Comparison of ENCODE assay signal across 19 cellular contexts in genomic region chr1:118716775-118717174, GRCh38.
DNase-seq lines count a peak whose midpoint lies in the region; ATAC-seq, FAIRE-seq and TF ChIP-seq lines count a peak whose summit lies in the region.
"Had no signal": no experiment of that assay in that cellular context is flagged by ENCODE, and none has a peak within 500 bp of the region (broad histone marks: within the 10 kb centered on the region; RNA-seq: fewer than 3 reads in every experiment).

No MANE protein-coding gene starts in this region.

- no peak overlapping the region for H3K9ac ChIP-seq in K562 (ENCODE audit: insufficient read depth in 1 of 2, low read depth in 2 of 2, low read length in 2 of 2)
- no peak overlapping the region for H3K9ac ChIP-seq in liver (ENCODE audit: low read depth in 1 of 2, low read length in 2 of 2)
- no peak overlapping the region for H3K9ac ChIP-seq in Karpas-422 (ENCODE audit: low read length)

- H3K9me3 ChIP-seq in K562 (replicated peaks; ENCODE audit: control insufficient read depth, insufficient read depth, low read depth, low read length) (no peaks in the 10 kb centered on the region; the same call in 1 of the 2 replicates), liver (ENCODE audit: control insufficient read depth in 4 of 4, low read length in 3 of 4) (no peaks in the 10 kb centered on the region), Karpas-422 (ENCODE audit: low read length) (no peaks in the 10 kb centered on the region)

- no peaks in the 10 kb centered on the region for H3F3A ChIP-seq in GM23338 (replicated peaks; ENCODE audit: low read depth)

- H3K79me2 ChIP-seq in GM23338 (replicated peaks; ENCODE audit: insufficient read depth) (no peaks in the 10 kb centered on the region), K562 (ENCODE audit: control insufficient read depth, insufficient read depth, low read length) (no peaks in the 10 kb centered on the region), Karpas-422 (ENCODE audit: low read length) (no peaks in the 10 kb centered on the region)

- CTCF ChIA-PET in K562 (lab: Yijun Ruan, JAX; ENCODE audit: low intra/inter-chr PET ratio), result no interaction called here

- 0% methylated on average over 1 of the region's 1 CpG for WGBS in K562 (ENCODE audit: insufficient coverage, low coverage, missing lambda C conversion rate)
- 81% methylated on average over 1 of the region's 1 CpG for WGBS in liver

- ATAC-seq in GM23338, result no peak
- no peak for ATAC-seq in K562
- ATAC-seq: naive thymus-derived CD8-positive, alpha-beta T cell had no signal

- H4K20me1 ChIP-seq in GM23338 (replicated peaks; ENCODE audit: insufficient read depth) (no peaks in the 10 kb centered on the region), K562 (replicated peaks; ENCODE audit: control insufficient read depth, insufficient read depth, low read length) (no peaks in the 10 kb centered on the region), Karpas-422 (ENCODE audit: insufficient read depth, low read depth, low read length) (no peaks in the 10 kb centered on the region)

- H3K27ac ChIP-seq in GM23338 (ENCODE audit: low read depth) (no peak overlapping the region), K562 (ENCODE audit: extremely low read depth, low read depth, low read length) (no peak overlapping the region), liver (ENCODE audit: low read depth in 1 of 2, low read length in 2 of 2) (no peak overlapping the region), Karpas-422 (ENCODE audit: low read length) (no peak overlapping the region)

- H3K27ac Mint-ChIP-seq in GM23338, result no peak overlapping the region
- H3K27ac Mint-ChIP-seq: activated naive CD4-positive, alpha-beta T cell treated with anti-CD3 and anti-CD28 coated beads for 36 hours; naive thymus-derived CD8-positive, alpha-beta T cell; T-helper 1 cell treated with Interleukin-12 subunit alpha and Interleukin-12 subunit beta and Interleukin-4 antibody, amounts not matched to agents 30 μg/mL and 1 μg/mL, for 36 hours had no signal

- H2AFZ ChIP-seq in GM23338 (no peak overlapping the region), K562 (ENCODE audit: low read depth, low read length) (no peak overlapping the region), Karpas-422 (ENCODE audit: low read length) (no peak overlapping the region)

- H3K27me3 ChIP-seq in GM23338 (ENCODE audit: insufficient read depth) (no peaks in the 10 kb centered on the region), K562 (ENCODE audit: control insufficient read depth in 2 of 2, insufficient read depth in 2 of 2, low read length in 2 of 2) (no peaks in the 10 kb centered on the region), liver (ENCODE audit: control insufficient read depth in 4 of 4, insufficient read depth in 4 of 4, low read length in 3 of 4) (no peaks in the 10 kb centered on the region), Karpas-422 (ENCODE audit: low read length) (no peaks in the 10 kb centered on the region)

- FAIRE-seq in K562 (lab: Jason Lieb, UNC) (no peak), RCC 7860 (lab: Jason Lieb, UNC) (no peak)

- no peaks in the 10 kb centered on the region for H3K4me1 ChIP-seq in GM23338 (ENCODE audit: insufficient read depth)
- no peaks in the 10 kb centered on the region for H3K4me1 ChIP-seq in K562 (replicated peaks in 1 of 2; ENCODE audit: control insufficient read depth in 2 of 2, insufficient read depth in 2 of 2, low read length in 2 of 2)
- no peaks in the 10 kb centered on the region for H3K4me1 ChIP-seq in liver (ENCODE audit: control insufficient read depth in 4 of 4, insufficient read depth in 4 of 4, low read length in 3 of 4)
- H3K4me1 ChIP-seq in Karpas-422 (ENCODE audit: low read length), result no peaks in the 10 kb centered on the region

- no peak overlapping the region for H3K4me2 ChIP-seq in GM23338
- H3K4me2 ChIP-seq in K562 (ENCODE audit: insufficient read depth, low read length), result no peak overlapping the region
- no peak overlapping the region for H3K4me2 ChIP-seq in Karpas-422 (ENCODE audit: low read depth, low read length, poor library complexity, severe bottlenecking)

- H3K36me3 ChIP-seq in GM23338 (ENCODE audit: insufficient read depth) (no peaks in the 10 kb centered on the region), K562 (ENCODE audit: control insufficient read depth, insufficient read depth, low read length) (no peaks in the 10 kb centered on the region), liver (ENCODE audit: control insufficient read depth in 4 of 4, insufficient read depth in 3 of 4, low read depth in 1 of 4, low read length in 3 of 4) (no peaks in the 10 kb centered on the region), Karpas-422 (ENCODE audit: insufficient read depth, low read length) (no peaks in the 10 kb centered on the region)

- no peaks in the 10 kb centered on the region; the same call in 2 of the 3 replicates for H3K36me3 Mint-ChIP-seq in GM23338 (ENCODE audit: low read depth)

- in situ Hi-C loops in K562 (cut with MboI), result no loop called here

- H3K27me3 Mint-ChIP-seq in GM23338 (ENCODE audit: insufficient read depth, low read depth, poor library complexity), result no peaks in the 10 kb centered on the region
- H3K27me3 Mint-ChIP-seq: naive thymus-derived CD8-positive, alpha-beta T cell had no signal

- TF ChIP-seq RAD21 in K562 (CRISPR knock-in tag; conservative IDR thresholded peaks at IDR 0.05 in 1 of 2, IDR thresholded peaks at IDR 0.05 in 1 of 2) (peak; percentile 22 to 43; a peak in 3 of 4 replicates), liver (IDR thresholded peaks at IDR 0.05) (peak in 1 of 2 donors; percentile 8)

- no peak for TF ChIP-seq POLR2A in K562 (conservative IDR thresholded peaks at IDR 0.05)

- no TSS peak for BruUV-seq in K562 (replicated peaks; lab: Mats Ljungman, UMichigan)

- H3K9me1 ChIP-seq in K562 (ENCODE audit: control insufficient read depth, insufficient read depth, low read length), result no peaks in the 10 kb centered on the region

- no peak for TF ChIP-seq EP300 in K562 (IDR thresholded peaks at IDR 0.05; ENCODE audit: low read length)

- H3K9me3 Mint-ChIP-seq in GM23338, result no peaks in the 10 kb centered on the region; the same call in 2 of the 3 replicates

- H3K4me1 Mint-ChIP-seq in GM23338, result no peaks in the 10 kb centered on the region; the same call in 2 of the 3 replicates
- H3K4me1 Mint-ChIP-seq: naive thymus-derived CD8-positive, alpha-beta T cell had no signal

- POLR2A ChIA-PET in K562 (lab: Yijun Ruan, JAX), result no interaction called here

- DNase-seq in AG09319 (ENCODE audit: extremely low read depth, low read depth) (no peak), GM23338 (ENCODE audit: low spot score) (peak; percentile 22), K562 (ENCODE audit: extremely low read depth in 1 of 4, low spot score in 3 of 4) (peak in 1 of 4 experiments; percentile 4), Karpas-422 (no peak), NCI-H2227 treated with DMSO at 0.1 percent for 48 hours (lab: John Stamatoyannopoulos, UW) (no peak), RCC 7860 (ENCODE audit: low spot score) (no peak), MV-4-11 (lab: John Stamatoyannopoulos, UW) (no peak)
- DNase-seq: activated CD4-positive, CD25-positive, alpha-beta regulatory T cell treated with anti-CD3 and anti-CD28 coated beads, Interleukin-2, amount 50 U/mL, for 72 hours; activated CD8-positive, alpha-beta memory T cell treated with anti-CD3 and anti-CD28 coated beads, Interleukin-2, amount 50 U/mL, for 48 hours; activated naive CD4-positive, alpha-beta T cell treated with anti-CD3 and anti-CD28 coated beads for 36 hours; C1 segment of cervical spinal cord; naive thymus-derived CD8-positive, alpha-beta T cell; NCI-H187 treated with DMSO at 0.1 percent for 48 hours; NCI-H510A treated with DMSO at 0.1 percent for 48 hours; retina; stimulated activated CD4-positive, alpha-beta T cell treated with anti-CD3 and anti-CD28 coated beads, Interleukin-1b, Interleukin-23, amount 100 ng/mL, for 48 hours had no signal

- TF ChIP-seq CTCF in AG09319 (IDR thresholded peaks at IDR 0.05; ENCODE audit: low read depth, low read length) (peak; percentile 4; the same call in 1 of the 2 replicates), GM23338 (conservative IDR thresholded peaks at IDR 0.05; ENCODE audit: low read depth in 2 of 2) (peak; percentile 38 to 59), K562 (IDR thresholded peaks at IDR 0.05 in 2 of 3, conservative IDR thresholded peaks at IDR 0.05 in 1 of 3; ENCODE audit: insufficient read depth in 2 of 3, low read depth in 1 of 3, low read length in 3 of 3) (peak in 1 of 3 experiments; percentile 22; a peak in 1 of 6 replicates), liver (IDR thresholded peaks at IDR 0.05; ENCODE audit: low read depth, low read length, missing input control) (peak; percentile 2)

- H3K4me3 Mint-ChIP-seq in GM23338, result no peak overlapping the region
- H3K4me3 Mint-ChIP-seq: activated naive CD4-positive, alpha-beta T cell treated with anti-CD3 and anti-CD28 coated beads for 36 hours; naive thymus-derived CD8-positive, alpha-beta T cell; T-helper 1 cell treated with Interleukin-12 subunit alpha and Interleukin-12 subunit beta and Interleukin-4 antibody, amounts not matched to agents 30 μg/mL and 1 μg/mL, for 36 hours had no signal

- H3K4me3 ChIP-seq in GM23338 (no peak overlapping the region), K562 (no peak overlapping the region), liver (ENCODE audit: low read depth in 1 of 3, low read length in 3 of 3) (no peak overlapping the region), Karpas-422 (ENCODE audit: low read length) (no peak overlapping the region)
- H3K4me3 ChIP-seq: lung had no signal

- intact Hi-C loops in K562 (cut with micrococcal nuclease), result no loop called here

- no peaks in the 10 kb centered on the region for H3K9me2 ChIP-seq in GM23338 (ENCODE audit: insufficient read depth)
- H3K9me2 ChIP-seq in Karpas-422 (replicated peaks; ENCODE audit: insufficient read depth, low read length), result no peaks in the 10 kb centered on the region

TF ChIP-seq in K562, 482 proteins besides CTCF, POLR2A, EP300 and RAD21:
- TF ChIP-seq CTBP1 (IDR thresholded peaks at IDR 0.05; ENCODE audit: borderline replicate concordance), result no peak
- TF ChIP-seq SMARCE1 (IDR thresholded peaks at IDR 0.05), result no peak
- TF ChIP-seq TAF9B (IDR thresholded peaks at IDR 0.05; ENCODE audit: partially characterized antibody), result no peak
- TF ChIP-seq MCM7 (IDR thresholded peaks at IDR 0.05), result no peak
- no peak for TF ChIP-seq PYGO2 (tag; IDR thresholded peaks at IDR 0.05)
- TF ChIP-seq ZKSCAN3 (CRISPR knock-in tag; IDR thresholded peaks at IDR 0.05), result no peak
- no peak for TF ChIP-seq MAFF (IDR thresholded peaks at IDR 0.05; ENCODE audit: low read length)
- TF ChIP-seq ZSCAN32 (CRISPR knock-in tag; IDR thresholded peaks at IDR 0.05), result no peak

TF ChIP-seq in liver, 16 proteins besides CTCF, POLR2A, EP300 and RAD21 (continues in another document):
- TF ChIP-seq YY1 (IDR thresholded peaks at IDR 0.05), result no peak
- no peak for TF ChIP-seq ATF3 (IDR thresholded peaks at IDR 0.05)
- no peak for TF ChIP-seq NR2F2 (IDR thresholded peaks at IDR 0.05)
- TF ChIP-seq GABPA (IDR thresholded peaks at IDR 0.05 in 1 of 2, conservative IDR thresholded peaks at IDR 0.05 in 1 of 2), result no peak
